In the genomic region with DNA sequence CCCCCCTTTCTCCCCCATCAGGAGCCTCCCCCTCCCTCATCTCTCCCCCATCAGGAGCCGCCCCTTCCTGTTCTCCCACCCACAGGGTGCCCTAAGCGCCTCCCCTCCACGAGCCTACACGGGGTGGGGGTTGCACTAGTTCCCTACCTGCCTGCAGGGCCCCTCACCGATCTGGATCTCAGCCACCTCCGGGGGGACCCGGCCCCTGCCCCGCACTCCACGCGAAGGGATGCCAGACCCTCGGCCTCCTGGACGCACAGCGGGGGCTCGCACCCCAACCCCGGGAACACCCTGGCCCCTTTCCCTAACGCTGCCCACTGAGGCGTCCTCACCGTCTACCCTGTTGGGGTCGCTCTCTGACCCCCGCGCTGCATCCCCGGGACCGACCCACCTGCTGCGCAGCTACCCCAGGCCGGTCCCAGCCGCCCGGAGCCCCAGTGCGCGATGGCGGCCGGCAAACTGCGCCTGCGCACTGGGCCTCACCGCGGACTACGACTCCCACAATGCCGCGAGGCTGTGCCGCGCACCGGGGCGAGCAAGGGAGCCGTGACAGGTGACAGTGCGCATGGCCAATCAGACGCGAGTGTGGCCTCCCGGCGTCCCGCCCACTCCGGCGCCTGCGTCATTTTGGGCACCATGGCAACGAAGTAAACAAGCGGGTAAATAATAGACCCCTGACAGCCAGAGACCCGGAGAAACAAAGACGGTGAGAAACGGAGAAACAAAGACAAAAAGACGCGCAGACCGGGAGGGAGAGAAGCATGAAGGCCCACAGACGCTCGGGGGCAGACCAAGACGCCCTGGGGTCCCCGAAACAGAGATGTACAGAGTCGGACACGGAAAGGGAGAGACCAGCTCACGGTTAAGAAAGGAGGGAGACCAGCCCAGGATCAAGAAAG, we compare ENCODE assay signal across 8 cellular contexts. TPM values are rescaled to one million over a fixed set of nuclear protein-coding genes. Genes with fewer than 3 reads are reported as not detected.
DNase-seq lines count a peak whose midpoint lies in the region; ATAC-seq lines count a peak whose summit lies in the region.

A gene with protein sequence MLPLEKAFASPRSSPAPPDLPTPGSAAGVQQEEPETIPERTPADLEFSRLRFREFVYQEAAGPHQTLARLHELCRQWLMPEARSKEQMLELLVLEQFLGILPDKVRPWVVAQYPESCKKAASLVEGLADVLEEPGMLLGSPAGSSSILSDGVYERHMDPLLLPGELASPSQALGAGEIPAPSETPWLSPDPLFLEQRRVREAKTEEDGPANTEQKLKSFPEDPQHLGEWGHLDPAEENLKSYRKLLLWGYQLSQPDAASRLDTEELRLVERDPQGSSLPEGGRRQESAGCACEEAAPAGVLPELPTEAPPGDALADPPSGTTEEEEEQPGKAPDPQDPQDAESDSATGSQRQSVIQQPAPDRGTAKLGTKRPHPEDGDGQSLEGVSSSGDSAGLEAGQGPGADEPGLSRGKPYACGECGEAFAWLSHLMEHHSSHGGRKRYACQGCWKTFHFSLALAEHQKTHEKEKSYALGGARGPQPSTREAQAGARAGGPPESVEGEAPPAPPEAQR (minus strand): TSS at position 449 of the 899 bp plus-strand sequence. CDS start 7,964 bp downstream, outside the sequence.

- H3K27ac ChIP-seq in SJCRH30 (peak within 1 kb of the TSS; percentile 58), substantia nigra (ENCODE audit: low read depth, low read length, poor library complexity, severe bottlenecking) (peak within 1 kb of the TSS; percentile 89)

- H3K9me3 Mint-ChIP-seq in activated naive CD4-positive, alpha-beta T cell treated with anti-CD3 and anti-CD28 coated beads, Interleukin-2, amount 50 U/mL, for 72 hours: peaks cover 24 to 31% of the 10 kb centered on the region in 2 donors

- H3K4me1 ChIP-seq in SJCRH30: 0 out of 2 replicates have a peak, but pooled peaks cover 3% of the 10 kb centered on the region

- no peaks in the 10 kb centered on the region for H3K27me3 ChIP-seq in SJCRH30

- H3K36me3 ChIP-seq in SJCRH30: no peaks in the 10 kb centered on the region

- peaks cover 7% of the 10 kb centered on the region for H3K9me3 ChIP-seq in SJCRH30 (replicated peaks)

- peak within 1 kb of the TSS; percentile 96 for H3K4me3 ChIP-seq in SJCRH30

- DNase-seq in NK-92 (lab: John Stamatoyannopoulos, UW; ENCODE audit: unreplicated experiment): peak; percentile 73
- DNase-seq in NK-92 treated with Interleukin-12 subunit alpha and Interleukin-12 subunit beta, amount 100 ng/mL, for 24 hours (lab: John Stamatoyannopoulos, UW): no peak
- peak; percentile 88 for DNase-seq in HuH-7.5 (ENCODE audit: low spot score)
- DNase-seq in SJCRH30: peak; percentile 93
- peak; percentile 95 to 96 for DNase-seq in activated naive CD4-positive, alpha-beta T cell treated with anti-CD3 and anti-CD28 coated beads, Interleukin-2, amount 50 U/mL, for 72 hours (ENCODE audit: low spot score in 2 of 2)
- peak; percentile 89 for DNase-seq in glomerular visceral epithelial cell (ENCODE audit: extremely low spot score)
- DNase-seq in occipital lobe (lab: John Stamatoyannopoulos, UW): peak; percentile 91
- DNase-seq in substantia nigra (lab: John Stamatoyannopoulos, UW): peak; percentile 71 to 99 (median 94)

- peak within 1 kb of the TSS; percentile 99 for H3K27ac Mint-ChIP-seq in activated naive CD4-positive, alpha-beta T cell treated with anti-CD3 and anti-CD28 coated beads, Interleukin-2, amount 50 U/mL, for 72 hours

- ATAC-seq in activated naive CD4-positive, alpha-beta T cell treated with anti-CD3 and anti-CD28 coated beads, Interleukin-2, amount 50 U/mL, for 72 hours: peak; percentile 99

- peaks cover 36 to 48% of the 10 kb centered on the region in 2 donors for H3K36me3 Mint-ChIP-seq in activated naive CD4-positive, alpha-beta T cell treated with anti-CD3 and anti-CD28 coated beads, Interleukin-2, amount 50 U/mL, for 72 hours

RNA-seq across cellular contexts. Expression of the gene that starts here (rescaled TPM):
- 17.5 and 17.9 TPM in 2 replicates for total RNA-seq in SJCRH30 (2014; rRNA removed; shearing (Covaris generic))
- total RNA-seq in activated naive CD4-positive, alpha-beta T cell treated with anti-CD3 and anti-CD28 coated beads, Interleukin-2, amount 50 U/mL, for 72 hours: 10 to 100 TPM; 22.8 to 25.6 TPM
- 87.0 TPM for total RNA-seq in occipital lobe
